ENCODE assay signal across 22 cellular contexts in genomic region chr1:236767276-236767675, GRCh38. TPM values are rescaled to one million over a fixed set of nuclear protein-coding genes. Genes with fewer than 3 reads are reported as not detected.
DNase-seq lines count a peak whose midpoint lies in the region; ATAC-seq, FAIRE-seq and TF ChIP-seq lines count a peak whose summit lies in the region.
"Had no signal": no experiment of that assay in that cellular context is flagged by ENCODE, and none has a peak within 500 bp of the region (broad histone marks: within the 10 kb centered on the region; RNA-seq: fewer than 3 reads in every experiment).

No MANE protein-coding gene starts in this region.

- FAIRE-seq in D721Med (lab: Jason Lieb, UNC), result peak; percentile 41
- FAIRE-seq: A549, G401.6, GM12891, GM19239 had no signal

- peaks cover 10% of the 10 kb centered on the region for H3K4me1 ChIP-seq in cardiac muscle cell (ENCODE audit: low read depth)
- peaks cover 0 to 15% of the 10 kb centered on the region in 2 donors for H3K4me1 ChIP-seq in thyroid gland
- H3K4me1 ChIP-seq: A549, BE2C had no signal

- no peaks in the 10 kb centered on the region for H3K36me3 Mint-ChIP-seq in nephron progenitor cell (ENCODE audit: low read depth)
- H3K36me3 Mint-ChIP-seq: CD14-positive monocyte; CD4-positive, alpha-beta memory T cell; CD4-positive, CD25-positive, alpha-beta regulatory T cell; CD8-positive, alpha-beta memory T cell had no signal

- no peak for TF ChIP-seq POLR2A in thyroid gland (IDR thresholded peaks at IDR 0.05)
- no peak for TF ChIP-seq POLR2A in lower leg skin (IDR thresholded peaks at IDR 0.05)

- no peak overlapping the region for H3K4me3 ChIP-seq in cardiac muscle cell
- no peak overlapping the region for H3K4me3 ChIP-seq in thyroid gland (replicated peaks in 1 of 3)
- H3K4me3 ChIP-seq in lower leg skin (ENCODE audit: low read depth, poor library complexity, severe bottlenecking), result no peak overlapping the region
- H3K4me3 ChIP-seq: A549, BLaER1 had no signal

- H3K27ac Mint-ChIP-seq in nephron progenitor cell, result no peak overlapping the region
- H3K27ac Mint-ChIP-seq: CD14-positive monocyte; CD4-positive, alpha-beta memory T cell; CD4-positive, CD25-positive, alpha-beta regulatory T cell; CD8-positive, alpha-beta memory T cell had no signal

- H3K27me3 ChIP-seq in cardiac muscle cell (no peaks in the 10 kb centered on the region), thyroid gland (no peaks in the 10 kb centered on the region)
- H3K27me3 ChIP-seq: BE2C, BLaER1 had no signal

- intact Hi-C loops in Right ventricle myocardium superior (cut with DNase I), result loop anchor here (10.0 kb wide), 1 partner anchor 98 kb away; no protein-coding TSS in a partner anchor
- intact Hi-C loops in thyroid gland (cut with DNase I), result no loop called here
- intact Hi-C loops in lower leg skin (cut with DNase I; ENCODE audit: low total_unique reads), result no loop called here

- peak overlapping the region; percentile 51 for H3K27ac ChIP-seq in cardiac muscle cell
- H3K27ac ChIP-seq in thyroid gland, result no peak overlapping the region
- H3K27ac ChIP-seq: 22Rv1, A549, BLaER1 had no signal

- H3K9me3 ChIP-seq in cardiac muscle cell (ENCODE audit: low read depth) (no peaks in the 10 kb centered on the region), thyroid gland (no peaks in the 10 kb centered on the region)
- H3K9me3 ChIP-seq: A549, BE2C, BLaER1 had no signal

- peaks cover 64% of the 10 kb centered on the region for H3K4me1 Mint-ChIP-seq in nephron progenitor cell
- H3K4me1 Mint-ChIP-seq: CD14-positive monocyte; CD4-positive, alpha-beta memory T cell; CD4-positive, CD25-positive, alpha-beta regulatory T cell; CD8-positive, alpha-beta memory T cell had no signal

- ATAC-seq in Right ventricle myocardium superior (ENCODE audit: poor library complexity) (no peak), GM21423 (IDR thresholded peaks at IDR 0.05; ENCODE audit: unreplicated experiment) (no peak)
- ATAC-seq: A549 had no signal

- TF ChIP-seq CTCF in cardiac muscle cell (IDR thresholded peaks at IDR 0.05; ENCODE audit: low read depth, low read length) (no peak), D721Med (IDR thresholded peaks at IDR 0.05; ENCODE audit: insufficient read depth, missing control alignments) (no peak), nephron progenitor cell (IDR thresholded peaks at IDR 0.05) (no peak), thyroid gland (IDR thresholded peaks at IDR 0.05) (no peak), lower leg skin (IDR thresholded peaks at IDR 0.05) (no peak)

- H3K9me3 Mint-ChIP-seq in nephron progenitor cell, result no peaks in the 10 kb centered on the region
- H3K9me3 Mint-ChIP-seq: CD4-positive, CD25-positive, alpha-beta regulatory T cell; CD8-positive, alpha-beta memory T cell had no signal

- DNase-seq in cardiac muscle cell (ENCODE audit: low read depth in 1 of 2, low spot score in 1 of 2), result no peak
- DNase-seq in Right ventricle myocardium superior, result no peak
- DNase-seq in D721Med (ENCODE audit: insufficient read length, low spot score), result no peak
- peak; percentile 58 for DNase-seq in nephron progenitor cell
- peak; percentile 49 to 64 for DNase-seq in thyroid gland
- no peak for DNase-seq in lower leg skin (ENCODE audit: low spot score in 2 of 2)
- DNase-seq: BE2C; C1 segment of cervical spinal cord; CD4-positive, alpha-beta memory T cell; CD4-positive, CD25-positive, alpha-beta regulatory T cell; CD8-positive, alpha-beta memory T cell; COR-L47; DMS79 treated with DMSO at 0.1 percent for 48 hours; GF-D8 had no signal

- H3K36me3 ChIP-seq in cardiac muscle cell (peaks cover 31% of the 10 kb centered on the region), thyroid gland (no peaks in the 10 kb centered on the region)
- H3K36me3 ChIP-seq: BE2C, BLaER1 had no signal

- peaks cover 15% of the 10 kb centered on the region for H3K27me3 Mint-ChIP-seq in nephron progenitor cell (ENCODE audit: low read depth, poor library complexity)

- no peak overlapping the region for H3K4me3 Mint-ChIP-seq in nephron progenitor cell
- H3K4me3 Mint-ChIP-seq: CD4-positive, alpha-beta memory T cell; CD4-positive, CD25-positive, alpha-beta regulatory T cell; CD8-positive, alpha-beta memory T cell had no signal

- 43 to 48% methylated on average over 6 of the region's 6 CpGs for WGBS in thyroid gland, 2 donors
- 83 to 84% methylated on average over 6 of the region's 6 CpGs for WGBS in lower leg skin, 2 donors

RNA-seq across cellular contexts. Expression of gene MTR, which starts 27.8 kb away (rescaled TPM):
- total RNA-seq in cardiac muscle cell (34.5 and 61.7 TPM in 2 replicates), Right ventricle myocardium superior (47.2 TPM), thyroid gland (10 to 100 TPM; 43.2 to 78.3 (median 47.0) TPM), lower leg skin (10 to 100 TPM; 16.3 to 34.0 (median 24.2) TPM)
- 23.9 and 45.9 TPM in 2 replicates for polyA plus RNA-seq in cardiac muscle cell

Comparison
In these comparisons a context has a peak if more than half of its experiments do, and no peak if none do; other contexts are left out.
1. DNase-seq: peak in nephron progenitor cell (single experiment) and thyroid gland (2 of 2); none in cardiac muscle cell (0 of 2), Right ventricle myocardium superior (single experiment), D721Med (single experiment) and lower leg skin (0 of 2).